28 cellular contexts compared by ENCODE assay signal in the genomic region with DNA sequence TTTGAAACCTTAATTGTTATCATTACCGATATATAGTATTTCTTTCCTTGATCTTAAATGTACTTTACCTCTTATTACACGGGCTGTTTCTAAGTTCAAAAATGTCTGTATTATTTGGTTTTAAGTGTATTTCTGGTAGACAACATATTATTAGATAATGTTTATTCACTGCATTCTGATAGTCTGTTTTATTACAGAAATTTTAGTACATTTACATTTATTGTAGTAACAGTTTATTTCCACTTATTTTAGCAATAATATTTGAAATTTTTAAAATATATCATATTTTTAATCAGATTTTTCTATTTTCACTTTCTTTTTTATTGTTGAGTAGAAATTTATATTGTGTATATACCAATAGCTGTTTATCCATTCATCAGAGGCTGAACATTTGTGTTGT.
"Had no signal": no experiment of that assay in that cellular context is flagged by ENCODE, and none has a peak within 500 bp of the region (broad histone marks: within the 10 kb centered on the region; RNA-seq: fewer than 3 reads in every experiment).

No MANE protein-coding gene starts in this region.

- H3K4me1 ChIP-seq: stomach, suprapubic skin, testis, thyroid gland, tibial artery, tibial nerve, transverse colon, upper lobe of left lung, upper lobe of right lung, uterus, vagina had no signal

- H3K36me3 ChIP-seq: stomach, suprapubic skin, thoracic aorta, thyroid gland, tibial artery, tibial nerve, transverse colon, upper lobe of left lung, upper lobe of right lung, uterus, vagina had no signal

- H3K9me3 ChIP-seq: testis, thyroid gland, uterus, vagina had no signal

- H3K9me3 Mint-ChIP-seq: type B pancreatic cell had no signal

- H3K4me3 Mint-ChIP-seq: stimulated activated effector memory CD8-positive, alpha-beta T cell treated with anti-CD3 and anti-CD28 coated beads, Interleukin-12 subunit alpha, Interleukin-12 subunit beta, amount 100 ng/mL, for 72 hours; stimulated activated memory B cell treated with anti-CD40 and anti-IgM and Interleukin-4, amounts not matched to agents 10 μg/mL and 1 μg/mL and 100 μg/mL, for 72 hours; stimulated activated naive CD8-positive, alpha-beta T cell treated with anti-CD3 and anti-CD28 coated beads, Interleukin-15, amount 100 ng/mL, for 72 hours; stimulated activated naive CD8-positive, alpha-beta T cell treated with anti-CD3 and anti-CD28 coated beads, Interleukin-15, Interleukin-2, amounts not matched to agents 100 ng/mL and 50 ng/mL, for 24 hours; type B pancreatic cell had no signal

- H3K27ac ChIP-seq: stomach, suprapubic skin, testis, thoracic aorta, thyroid gland, tibial artery, tibial nerve, transverse colon, upper lobe of left lung, upper lobe of right lung, uterus, vagina had no signal

- H3K27me3 ChIP-seq: suprapubic skin, testis, thyroid gland, tibial artery, tibial nerve, upper lobe of left lung, uterus, vagina had no signal

- H3K36me3 Mint-ChIP-seq: stimulated activated effector memory CD8-positive, alpha-beta T cell treated with anti-CD3 and anti-CD28 coated beads, Interleukin-12 subunit alpha, Interleukin-12 subunit beta, amount 100 ng/mL, for 72 hours; stimulated activated memory B cell treated with anti-CD40 and anti-IgM and Interleukin-4, amounts not matched to agents 10 μg/mL and 1 μg/mL and 100 μg/mL, for 72 hours; type B pancreatic cell had no signal

- H3K4me1 Mint-ChIP-seq: stimulated activated effector memory CD8-positive, alpha-beta T cell treated with anti-CD3 and anti-CD28 coated beads, Interleukin-12 subunit alpha, Interleukin-12 subunit beta, amount 100 ng/mL, for 72 hours; stimulated activated memory B cell treated with anti-CD40 and anti-IgM and Interleukin-4, amounts not matched to agents 10 μg/mL and 1 μg/mL and 100 μg/mL, for 72 hours; stimulated activated naive CD8-positive, alpha-beta T cell treated with anti-CD3 and anti-CD28 coated beads, Interleukin-15, amount 100 ng/mL, for 72 hours had no signal

- H3K4me3 ChIP-seq: stomach, suprapubic skin, testis, thoracic aorta, thyroid gland, tibial artery, tibial nerve, transverse colon, upper lobe of left lung, upper lobe of right lung, uterus, vagina had no signal

- H3K27me3 Mint-ChIP-seq: type B pancreatic cell had no signal

- DNase-seq: stimulated activated CD4-positive, alpha-beta T cell treated with anti-CD3 and anti-CD28 coated beads, Interleukin-2, amount 100 ng/mL, for 48 hours; stimulated activated CD4-positive, alpha-beta T cell treated with anti-CD3 and anti-CD28 coated beads, Interleukin-4, amount 100 ng/mL, for 1 hour; stimulated activated CD4-positive, alpha-beta T cell treated with anti-CD3 and anti-CD28 coated beads, Interleukin-4, amount 100 ng/mL, for 24 hours; stimulated activated CD4-positive, alpha-beta T cell treated with anti-CD3 and anti-CD28 coated beads, Interleukin-4, amount 100 ng/mL, for 4 hours; stimulated activated CD8-positive, alpha-beta memory T cell treated with anti-CD3 and anti-CD28 coated beads, Interleukin-4, amount 100 ng/mL, for 48 hours; stimulated activated naive CD4-positive, alpha-beta T cell; stimulated activated naive CD4-positive, alpha-beta T cell treated with Interleukin-2 at 50 U/mL for 16 hours; stimulated activated naive CD8-positive, alpha-beta T cell treated with anti-CD3 and anti-CD28 coated beads, Interleukin-15, amount 100 ng/mL, for 72 hours; stimulated activated naive CD8-positive, alpha-beta T cell treated with anti-CD3 and anti-CD28 coated beads, Interleukin-15, Interleukin-2, amounts not matched to agents 100 U/mL and 50 U/mL, for 24 hours; stomach; substantia nigra; testis; thyroid gland; tibial artery; transverse colon; trophoblast cell; upper lobe of left lung; upper lobe of right lung; uterus had no signal

- FAIRE-seq: urothelium cell line had no signal

- ATAC-seq: stimulated activated effector memory CD8-positive, alpha-beta T cell treated with anti-CD3 and anti-CD28 coated beads, Interleukin-12 subunit alpha, Interleukin-12 subunit beta, amount 100 ng/mL, for 72 hours; stimulated activated memory B cell treated with anti-CD40 and anti-IgM and Interleukin-4, amounts not matched to agents 10 μg/mL and 1 μg/mL and 100 μg/mL, for 72 hours; stimulated activated naive CD8-positive, alpha-beta T cell treated with anti-CD3 and anti-CD28 coated beads, Interleukin-15, amount 100 ng/mL, for 72 hours; stimulated activated naive CD8-positive, alpha-beta T cell treated with anti-CD3 and anti-CD28 coated beads, Interleukin-15, Interleukin-2, amounts not matched to agents 100 U/mL and 50 U/mL, for 24 hours; upper lobe of right lung had no signal

- H3K27ac Mint-ChIP-seq: stimulated activated effector memory CD8-positive, alpha-beta T cell treated with anti-CD3 and anti-CD28 coated beads, Interleukin-12 subunit alpha, Interleukin-12 subunit beta, amount 100 ng/mL, for 72 hours; stimulated activated memory B cell treated with anti-CD40 and anti-IgM and Interleukin-4, amounts not matched to agents 10 μg/mL and 1 μg/mL and 100 μg/mL, for 72 hours; stimulated activated naive CD8-positive, alpha-beta T cell treated with anti-CD3 and anti-CD28 coated beads, Interleukin-15, amount 100 ng/mL, for 72 hours; stimulated activated naive CD8-positive, alpha-beta T cell treated with anti-CD3 and anti-CD28 coated beads, Interleukin-15, Interleukin-2, amounts not matched to agents 100 ng/mL and 50 ng/mL, for 24 hours; type B pancreatic cell had no signal
